In the genomic region with DNA sequence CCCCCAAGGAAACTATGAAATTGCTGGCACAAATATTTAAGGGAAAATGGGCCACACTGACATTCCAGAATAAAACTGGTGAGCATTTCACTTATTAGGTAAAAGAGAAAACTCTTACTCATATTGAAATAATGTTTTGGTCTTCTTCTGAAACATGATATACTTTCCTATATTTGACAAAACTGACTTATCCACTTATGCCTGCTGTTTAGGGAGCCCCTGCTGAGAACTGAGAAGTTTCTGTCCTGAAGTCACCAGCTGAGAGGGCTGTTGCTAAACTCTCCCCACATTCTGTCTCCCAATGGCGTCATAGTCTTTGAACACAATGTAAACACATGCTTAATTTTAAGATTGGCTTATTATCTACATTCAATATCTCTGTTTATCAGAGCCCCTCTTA, we compare ENCODE assay signal across 13 cellular contexts. TPM values are rescaled to one million over a fixed set of nuclear protein-coding genes. Genes with fewer than 3 reads are reported as not detected.
A peak's percentile ranks its signal among the peaks of the same experiment; 100 is the strongest.
DNase-seq lines count a peak whose midpoint lies in the region; ATAC-seq and TF ChIP-seq lines count a peak whose summit lies in the region.
"Had no signal": no experiment of that assay in that cellular context is flagged by ENCODE, and none has a peak within 500 bp of the region (broad histone marks: within the 10 kb centered on the region; RNA-seq: fewer than 3 reads in every experiment).

No MANE protein-coding gene starts in this region.

- TF ChIP-seq CTCF in left ventricle myocardium inferior (IDR thresholded peaks at IDR 0.05; ENCODE audit: borderline replicate concordance) = no peak
- TF ChIP-seq CTCF in tibial nerve (IDR thresholded peaks at IDR 0.05) = no peak

- 34 to 50% methylated on average over 1 of the region's 1 CpG for WGBS in tibial nerve, 2 donors

- H3K9me3 ChIP-seq in left ventricle myocardium inferior (replicated peaks) = no peaks in the 10 kb centered on the region
- H3K9me3 ChIP-seq in tibial nerve = no peaks in the 10 kb centered on the region
- H3K9me3 ChIP-seq: left lung, uterus had no signal

- no peak for TF ChIP-seq EP300 in tibial nerve (IDR thresholded peaks at IDR 0.05)

- H3K4me3 ChIP-seq in left ventricle myocardium inferior (no peak overlapping the region), tibial nerve (no peak overlapping the region)
- H3K4me3 ChIP-seq: left lung, uterus had no signal

- intact Hi-C loops in left ventricle myocardium inferior (cut with micrococcal nuclease) = no loop called here
- intact Hi-C loops in Right ventricle myocardium inferior (cut with DNase I) = loop anchor here (5.0 to 10.0 kb wide), 4 partner anchors 77 to 1325 kb away; no protein-coding TSS in a partner anchor

- H3K4me1 ChIP-seq in left ventricle myocardium inferior (peaks cover 36% of the 10 kb centered on the region), tibial nerve (peaks cover 0 to 29% (median 11%) of the 10 kb centered on the region in 4 donors)
- H3K4me1 ChIP-seq: uterus had no signal

- no peak for ATAC-seq in Right ventricle myocardium inferior
- no peak for ATAC-seq in GM18867 (IDR thresholded peaks at IDR 0.05; ENCODE audit: unreplicated experiment)
- no peak for ATAC-seq in HG03025 (IDR thresholded peaks at IDR 0.05; ENCODE audit: low FRiP score, unreplicated experiment)

- no peak for TF ChIP-seq POLR2A in tibial nerve (IDR thresholded peaks at IDR 0.05)

- peak overlapping the region; percentile 39 for H3K27ac ChIP-seq in left ventricle myocardium inferior (replicated peaks)
- H3K27ac ChIP-seq in tibial nerve = peak overlapping the region in 1 of 4 donors; percentile 38
- H3K27ac ChIP-seq: left lung, uterus had no signal

- H3K27me3 ChIP-seq in left ventricle myocardium inferior (ENCODE audit: low read depth) (no peaks in the 10 kb centered on the region), tibial nerve (no peaks in the 10 kb centered on the region)
- H3K27me3 ChIP-seq: uterus had no signal

- DNase-seq in left ventricle myocardium inferior = no peak
- DNase-seq in Right ventricle myocardium inferior (ENCODE audit: missing footprints) = no peak
- DNase-seq in NCI-H510A treated with DMSO at 0.1 percent for 48 hours (lab: John Stamatoyannopoulos, UW) = peak; percentile 51
- DNase-seq in dedifferentiated amniotic fluid mesenchymal stem cell (ENCODE audit: extremely low spot score) = peak; percentile 72
- peak; percentile 72 for DNase-seq in stromal cell of bone marrow (ENCODE audit: low read depth)
- DNase-seq in tibial nerve (ENCODE audit: low spot score in 2 of 2) = no peak
- DNase-seq: activated CD4-positive, alpha-beta T cell treated with anti-CD3 and anti-CD28 coated beads, Interleukin-2, amount 50 U/mL, for 48 hours; aorta; left lung; SHP77; uterus had no signal

- H3K36me3 ChIP-seq in left ventricle myocardium inferior (no peaks in the 10 kb centered on the region), tibial nerve (no peaks in the 10 kb centered on the region)
- H3K36me3 ChIP-seq: left lung, uterus had no signal

RNA-seq across cellular contexts. Expression of gene ZC3H11B, which starts 46.8 kb away (rescaled TPM):
- total RNA-seq in left ventricle myocardium inferior (0.49 TPM), Right ventricle myocardium inferior (1.5 TPM), tibial nerve (under 1 TPM in 2 of 4 donors, not detected in 2; 0.30 to 0.42 TPM)

Comparison
In these comparisons a context has a peak if more than half of its experiments do, and no peak if none do; other contexts are left out.
1. DNase-seq: peak in NCI-H510A treated with DMSO at 0.1 percent for 48 hours (single experiment), dedifferentiated amniotic fluid mesenchymal stem cell (single experiment) and stromal cell of bone marrow (single experiment); none in left ventricle myocardium inferior (single experiment), Right ventricle myocardium inferior (single experiment) and tibial nerve (0 of 2).